1 cellular context compared by ENCODE assay signal in the genomic region with DNA sequence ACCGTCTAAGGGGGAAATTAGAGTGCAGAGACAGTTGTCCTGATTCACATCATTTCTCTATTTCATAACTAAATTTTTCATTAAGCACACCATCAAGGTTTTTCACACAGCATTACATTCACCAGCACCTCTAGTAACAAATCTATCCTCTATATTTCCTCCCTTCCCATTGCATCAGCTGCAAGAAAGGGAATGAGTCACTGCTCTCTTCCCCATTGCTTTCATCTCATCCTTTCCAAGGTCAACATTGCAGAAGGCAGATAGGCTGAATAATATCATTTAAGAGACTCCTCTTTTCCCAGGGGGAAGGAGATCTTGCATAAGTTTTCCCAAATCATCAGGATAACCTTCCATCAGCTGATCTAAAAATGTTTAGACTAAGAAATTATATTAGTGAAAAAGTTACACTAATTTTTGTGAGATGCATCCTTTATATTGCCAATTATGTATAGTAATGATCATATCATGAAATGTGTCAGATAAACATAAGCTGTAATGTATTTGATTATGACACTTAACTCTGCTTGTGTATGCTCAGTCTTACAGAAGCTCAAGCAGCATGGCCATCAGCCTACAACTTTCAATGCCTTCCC.
TF ChIP-seq lines count a peak whose summit lies in the region.

No MANE protein-coding gene starts in this region.

TF ChIP-seq in HepG2, 621 proteins besides CTCF, POLR2A, EP300 and RAD21 (continued from another document and continues in another):
- TF ChIP-seq, protein P1, sequence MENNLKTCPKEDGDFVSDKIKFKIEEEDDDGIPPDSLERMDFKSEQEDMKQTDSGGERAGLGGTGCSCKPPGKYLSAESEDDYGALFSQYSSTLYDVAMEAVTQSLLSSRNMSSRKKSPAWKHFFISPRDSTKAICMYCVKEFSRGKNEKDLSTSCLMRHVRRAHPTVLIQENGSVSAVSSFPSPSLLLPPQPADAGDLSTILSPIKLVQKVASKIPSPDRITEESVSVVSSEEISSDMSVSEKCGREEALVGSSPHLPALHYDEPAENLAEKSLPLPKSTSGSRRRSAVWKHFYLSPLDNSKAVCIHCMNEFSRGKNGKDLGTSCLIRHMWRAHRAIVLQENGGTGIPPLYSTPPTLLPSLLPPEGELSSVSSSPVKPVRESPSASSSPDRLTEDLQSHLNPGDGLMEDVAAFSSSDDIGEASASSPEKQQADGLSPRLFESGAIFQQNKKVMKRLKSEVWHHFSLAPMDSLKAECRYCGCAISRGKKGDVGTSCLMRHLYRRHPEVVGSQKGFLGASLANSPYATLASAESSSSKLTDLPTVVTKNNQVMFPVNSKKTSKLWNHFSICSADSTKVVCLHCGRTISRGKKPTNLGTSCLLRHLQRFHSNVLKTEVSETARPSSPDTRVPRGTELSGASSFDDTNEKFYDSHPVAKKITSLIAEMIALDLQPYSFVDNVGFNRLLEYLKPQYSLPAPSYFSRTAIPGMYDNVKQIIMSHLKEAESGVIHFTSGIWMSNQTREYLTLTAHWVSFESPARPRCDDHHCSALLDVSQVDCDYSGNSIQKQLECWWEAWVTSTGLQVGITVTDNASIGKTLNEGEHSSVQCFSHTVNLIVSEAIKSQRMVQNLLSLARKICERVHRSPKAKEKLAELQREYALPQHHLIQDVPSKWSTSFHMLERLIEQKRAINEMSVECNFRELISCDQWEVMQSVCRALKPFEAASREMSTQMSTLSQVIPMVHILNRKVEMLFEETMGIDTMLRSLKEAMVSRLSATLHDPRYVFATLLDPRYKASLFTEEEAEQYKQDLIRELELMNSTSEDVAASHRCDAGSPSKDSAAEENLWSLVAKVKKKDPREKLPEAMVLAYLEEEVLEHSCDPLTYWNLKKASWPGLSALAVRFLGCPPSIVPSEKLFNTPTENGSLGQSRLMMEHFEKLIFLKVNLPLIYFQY (CRISPR knock-in tag; IDR thresholded peaks at IDR 0.05; ENCODE audit: borderline replicate concordance) = no peak
- TF ChIP-seq YEATS4 (CRISPR knock-in tag; IDR thresholded peaks at IDR 0.05; ENCODE audit: borderline replicate concordance) (no peak), POGZ (CRISPR knock-in tag; IDR thresholded peaks at IDR 0.05) (peak; percentile 51; the same call in 1 of the 2 replicates), RXRB (CRISPR knock-in tag; IDR thresholded peaks at IDR 0.05; ENCODE audit: borderline replicate concordance) (peak; percentile 38; the same call in 1 of the 2 replicates), NCOA2 (CRISPR knock-in tag; IDR thresholded peaks at IDR 0.05) (peak; percentile 57; the same call in 1 of the 2 replicates), ZNF446 (CRISPR knock-in tag; IDR thresholded peaks at IDR 0.05) (no peak), ZSCAN22 (CRISPR knock-in tag; IDR thresholded peaks at IDR 0.05) (no peak), ZNF484 (CRISPR knock-in tag; IDR thresholded peaks at IDR 0.05; ENCODE audit: borderline replicate concordance, low read depth) (no peak), ATF1 (CRISPR knock-in tag; IDR thresholded peaks at IDR 0.05) (no peak), HCFC1 (IDR thresholded peaks at IDR 0.05; ENCODE audit: low read depth, low read length) (no peak), RBM22 (optimal IDR thresholded peaks at IDR 0.05; ENCODE audit: low read length) (peak; percentile 34), ZSCAN29 (CRISPR knock-in tag; conservative IDR thresholded peaks at IDR 0.05) (no peak), ZZZ3 (CRISPR knock-in tag; IDR thresholded peaks at IDR 0.05; ENCODE audit: borderline replicate concordance) (no peak), NPAS2 (CRISPR knock-in tag; IDR thresholded peaks at IDR 0.05; ENCODE audit: borderline replicate concordance) (no peak), HMG20A (CRISPR knock-in tag; IDR thresholded peaks at IDR 0.05; ENCODE audit: borderline replicate concordance) (peak; percentile 90), IKZF1 (IDR thresholded peaks at IDR 0.05) (no peak), ZFX (CRISPR knock-in tag; IDR thresholded peaks at IDR 0.05; ENCODE audit: low read depth) (no peak), THAP11 (CRISPR knock-in tag; IDR thresholded peaks at IDR 0.05) (peak; percentile 56; the same call in 1 of the 2 replicates), GFI1 (CRISPR knock-in tag; IDR thresholded peaks at IDR 0.05; ENCODE audit: borderline replicate concordance) (no peak), PRMT3 (CRISPR knock-in tag; IDR thresholded peaks at IDR 0.05; ENCODE audit: borderline replicate concordance, low read depth) (no peak), NR2C2 (CRISPR knock-in tag; IDR thresholded peaks at IDR 0.05; ENCODE audit: borderline replicate concordance) (peak; percentile 16; the same call in 1 of the 2 replicates), SMAD3 (CRISPR knock-in tag; IDR thresholded peaks at IDR 0.05) (no peak), SNAI1 (CRISPR knock-in tag; IDR thresholded peaks at IDR 0.05; ENCODE audit: borderline replicate concordance) (no peak), FOXA3 (CRISPR knock-in tag; IDR thresholded peaks at IDR 0.05) (peak; percentile 72), ZNF569 (CRISPR knock-in tag; IDR thresholded peaks at IDR 0.05; ENCODE audit: borderline replicate concordance) (no peak)
- TF ChIP-seq, protein P2, sequence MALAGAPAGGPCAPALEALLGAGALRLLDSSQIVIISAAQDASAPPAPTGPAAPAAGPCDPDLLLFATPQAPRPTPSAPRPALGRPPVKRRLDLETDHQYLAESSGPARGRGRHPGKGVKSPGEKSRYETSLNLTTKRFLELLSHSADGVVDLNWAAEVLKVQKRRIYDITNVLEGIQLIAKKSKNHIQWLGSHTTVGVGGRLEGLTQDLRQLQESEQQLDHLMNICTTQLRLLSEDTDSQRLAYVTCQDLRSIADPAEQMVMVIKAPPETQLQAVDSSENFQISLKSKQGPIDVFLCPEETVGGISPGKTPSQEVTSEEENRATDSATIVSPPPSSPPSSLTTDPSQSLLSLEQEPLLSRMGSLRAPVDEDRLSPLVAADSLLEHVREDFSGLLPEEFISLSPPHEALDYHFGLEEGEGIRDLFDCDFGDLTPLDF (CRISPR knock-in tag; IDR thresholded peaks at IDR 0.05) = no peak
- TF ChIP-seq, protein P3, sequence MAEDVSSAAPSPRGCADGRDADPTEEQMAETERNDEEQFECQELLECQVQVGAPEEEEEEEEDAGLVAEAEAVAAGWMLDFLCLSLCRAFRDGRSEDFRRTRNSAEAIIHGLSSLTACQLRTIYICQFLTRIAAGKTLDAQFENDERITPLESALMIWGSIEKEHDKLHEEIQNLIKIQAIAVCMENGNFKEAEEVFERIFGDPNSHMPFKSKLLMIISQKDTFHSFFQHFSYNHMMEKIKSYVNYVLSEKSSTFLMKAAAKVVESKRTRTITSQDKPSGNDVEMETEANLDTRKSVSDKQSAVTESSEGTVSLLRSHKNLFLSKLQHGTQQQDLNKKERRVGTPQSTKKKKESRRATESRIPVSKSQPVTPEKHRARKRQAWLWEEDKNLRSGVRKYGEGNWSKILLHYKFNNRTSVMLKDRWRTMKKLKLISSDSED (CRISPR knock-in tag; IDR thresholded peaks at IDR 0.05) = no peak
- TF ChIP-seq, protein P4, sequence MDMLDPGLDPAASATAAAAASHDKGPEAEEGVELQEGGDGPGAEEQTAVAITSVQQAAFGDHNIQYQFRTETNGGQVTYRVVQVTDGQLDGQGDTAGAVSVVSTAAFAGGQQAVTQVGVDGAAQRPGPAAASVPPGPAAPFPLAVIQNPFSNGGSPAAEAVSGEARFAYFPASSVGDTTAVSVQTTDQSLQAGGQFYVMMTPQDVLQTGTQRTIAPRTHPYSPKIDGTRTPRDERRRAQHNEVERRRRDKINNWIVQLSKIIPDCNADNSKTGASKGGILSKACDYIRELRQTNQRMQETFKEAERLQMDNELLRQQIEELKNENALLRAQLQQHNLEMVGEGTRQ (IDR thresholded peaks at IDR 0.05; ENCODE audit: low read depth, low read length) = no peak
- TF ChIP-seq, protein P4 (CRISPR knock-in tag; IDR thresholded peaks at IDR 0.05; ENCODE audit: borderline replicate concordance) = no peak
- TF ChIP-seq, protein P5, sequence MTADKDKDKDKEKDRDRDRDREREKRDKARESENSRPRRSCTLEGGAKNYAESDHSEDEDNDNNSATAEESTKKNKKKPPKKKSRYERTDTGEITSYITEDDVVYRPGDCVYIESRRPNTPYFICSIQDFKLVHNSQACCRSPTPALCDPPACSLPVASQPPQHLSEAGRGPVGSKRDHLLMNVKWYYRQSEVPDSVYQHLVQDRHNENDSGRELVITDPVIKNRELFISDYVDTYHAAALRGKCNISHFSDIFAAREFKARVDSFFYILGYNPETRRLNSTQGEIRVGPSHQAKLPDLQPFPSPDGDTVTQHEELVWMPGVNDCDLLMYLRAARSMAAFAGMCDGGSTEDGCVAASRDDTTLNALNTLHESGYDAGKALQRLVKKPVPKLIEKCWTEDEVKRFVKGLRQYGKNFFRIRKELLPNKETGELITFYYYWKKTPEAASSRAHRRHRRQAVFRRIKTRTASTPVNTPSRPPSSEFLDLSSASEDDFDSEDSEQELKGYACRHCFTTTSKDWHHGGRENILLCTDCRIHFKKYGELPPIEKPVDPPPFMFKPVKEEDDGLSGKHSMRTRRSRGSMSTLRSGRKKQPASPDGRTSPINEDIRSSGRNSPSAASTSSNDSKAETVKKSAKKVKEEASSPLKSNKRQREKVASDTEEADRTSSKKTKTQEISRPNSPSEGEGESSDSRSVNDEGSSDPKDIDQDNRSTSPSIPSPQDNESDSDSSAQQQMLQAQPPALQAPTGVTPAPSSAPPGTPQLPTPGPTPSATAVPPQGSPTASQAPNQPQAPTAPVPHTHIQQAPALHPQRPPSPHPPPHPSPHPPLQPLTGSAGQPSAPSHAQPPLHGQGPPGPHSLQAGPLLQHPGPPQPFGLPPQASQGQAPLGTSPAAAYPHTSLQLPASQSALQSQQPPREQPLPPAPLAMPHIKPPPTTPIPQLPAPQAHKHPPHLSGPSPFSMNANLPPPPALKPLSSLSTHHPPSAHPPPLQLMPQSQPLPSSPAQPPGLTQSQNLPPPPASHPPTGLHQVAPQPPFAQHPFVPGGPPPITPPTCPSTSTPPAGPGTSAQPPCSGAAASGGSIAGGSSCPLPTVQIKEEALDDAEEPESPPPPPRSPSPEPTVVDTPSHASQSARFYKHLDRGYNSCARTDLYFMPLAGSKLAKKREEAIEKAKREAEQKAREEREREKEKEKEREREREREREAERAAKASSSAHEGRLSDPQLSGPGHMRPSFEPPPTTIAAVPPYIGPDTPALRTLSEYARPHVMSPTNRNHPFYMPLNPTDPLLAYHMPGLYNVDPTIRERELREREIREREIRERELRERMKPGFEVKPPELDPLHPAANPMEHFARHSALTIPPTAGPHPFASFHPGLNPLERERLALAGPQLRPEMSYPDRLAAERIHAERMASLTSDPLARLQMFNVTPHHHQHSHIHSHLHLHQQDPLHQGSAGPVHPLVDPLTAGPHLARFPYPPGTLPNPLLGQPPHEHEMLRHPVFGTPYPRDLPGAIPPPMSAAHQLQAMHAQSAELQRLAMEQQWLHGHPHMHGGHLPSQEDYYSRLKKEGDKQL (CRISPR knock-in tag; IDR thresholded peaks at IDR 0.05; ENCODE audit: low read depth) = no peak
- TF ChIP-seq, protein P6, sequence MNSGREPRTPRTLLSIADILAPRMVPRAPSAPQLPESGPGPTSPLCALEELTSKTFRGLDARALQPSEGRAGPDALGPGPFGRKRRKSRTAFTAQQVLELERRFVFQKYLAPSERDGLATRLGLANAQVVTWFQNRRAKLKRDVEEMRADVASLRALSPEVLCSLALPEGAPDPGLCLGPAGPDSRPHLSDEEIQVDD (CRISPR knock-in tag; IDR thresholded peaks at IDR 0.05; ENCODE audit: borderline replicate concordance) = no peak
- TF ChIP-seq, protein P7, sequence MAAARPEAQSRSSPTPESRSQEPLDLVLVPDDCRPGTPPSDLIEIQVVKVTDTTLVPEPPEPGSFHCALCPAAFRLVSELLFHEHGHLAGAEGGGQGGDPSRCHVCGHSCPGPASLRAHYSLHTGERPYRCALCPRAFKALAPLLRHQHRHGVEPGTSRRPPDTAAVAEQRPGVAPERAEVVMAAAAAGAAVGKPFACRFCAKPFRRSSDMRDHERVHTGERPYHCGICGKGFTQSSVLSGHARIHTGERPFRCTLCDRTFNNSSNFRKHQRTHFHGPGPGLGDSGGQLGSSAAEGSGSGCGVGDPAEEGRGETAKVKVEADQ (CRISPR knock-in tag; IDR thresholded peaks at IDR 0.05; ENCODE audit: borderline replicate concordance) = no peak
- TF ChIP-seq, protein P8, sequence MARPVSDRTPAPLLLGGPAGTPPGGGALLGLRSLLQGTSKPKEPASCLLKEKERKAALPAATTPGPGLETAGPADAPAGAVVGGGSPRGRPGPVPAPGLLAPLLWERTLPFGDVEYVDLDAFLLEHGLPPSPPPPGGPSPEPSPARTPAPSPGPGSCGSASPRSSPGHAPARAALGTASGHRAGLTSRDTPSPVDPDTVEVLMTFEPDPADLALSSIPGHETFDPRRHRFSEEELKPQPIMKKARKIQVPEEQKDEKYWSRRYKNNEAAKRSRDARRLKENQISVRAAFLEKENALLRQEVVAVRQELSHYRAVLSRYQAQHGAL (CRISPR knock-in tag; IDR thresholded peaks at IDR 0.05; ENCODE audit: not compliant biosample characterization) = no peak
- TF ChIP-seq, protein P9, sequence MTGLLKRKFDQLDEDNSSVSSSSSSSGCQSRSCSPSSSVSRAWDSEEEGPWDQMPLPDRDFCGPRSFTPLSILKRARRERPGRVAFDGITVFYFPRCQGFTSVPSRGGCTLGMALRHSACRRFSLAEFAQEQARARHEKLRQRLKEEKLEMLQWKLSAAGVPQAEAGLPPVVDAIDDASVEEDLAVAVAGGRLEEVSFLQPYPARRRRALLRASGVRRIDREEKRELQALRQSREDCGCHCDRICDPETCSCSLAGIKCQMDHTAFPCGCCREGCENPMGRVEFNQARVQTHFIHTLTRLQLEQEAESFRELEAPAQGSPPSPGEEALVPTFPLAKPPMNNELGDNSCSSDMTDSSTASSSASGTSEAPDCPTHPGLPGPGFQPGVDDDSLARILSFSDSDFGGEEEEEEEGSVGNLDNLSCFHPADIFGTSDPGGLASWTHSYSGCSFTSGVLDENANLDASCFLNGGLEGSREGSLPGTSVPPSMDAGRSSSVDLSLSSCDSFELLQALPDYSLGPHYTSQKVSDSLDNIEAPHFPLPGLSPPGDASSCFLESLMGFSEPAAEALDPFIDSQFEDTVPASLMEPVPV (CRISPR knock-in tag; IDR thresholded peaks at IDR 0.05) = no peak
- TF ChIP-seq, protein P10, sequence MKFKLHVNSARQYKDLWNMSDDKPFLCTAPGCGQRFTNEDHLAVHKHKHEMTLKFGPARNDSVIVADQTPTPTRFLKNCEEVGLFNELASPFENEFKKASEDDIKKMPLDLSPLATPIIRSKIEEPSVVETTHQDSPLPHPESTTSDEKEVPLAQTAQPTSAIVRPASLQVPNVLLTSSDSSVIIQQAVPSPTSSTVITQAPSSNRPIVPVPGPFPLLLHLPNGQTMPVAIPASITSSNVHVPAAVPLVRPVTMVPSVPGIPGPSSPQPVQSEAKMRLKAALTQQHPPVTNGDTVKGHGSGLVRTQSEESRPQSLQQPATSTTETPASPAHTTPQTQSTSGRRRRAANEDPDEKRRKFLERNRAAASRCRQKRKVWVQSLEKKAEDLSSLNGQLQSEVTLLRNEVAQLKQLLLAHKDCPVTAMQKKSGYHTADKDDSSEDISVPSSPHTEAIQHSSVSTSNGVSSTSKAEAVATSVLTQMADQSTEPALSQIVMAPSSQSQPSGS (CRISPR knock-in tag; IDR thresholded peaks at IDR 0.05) = peak; percentile 17; the same call in 1 of the 2 replicates
